18 cellular contexts compared by ENCODE assay signal in the genomic region with DNA sequence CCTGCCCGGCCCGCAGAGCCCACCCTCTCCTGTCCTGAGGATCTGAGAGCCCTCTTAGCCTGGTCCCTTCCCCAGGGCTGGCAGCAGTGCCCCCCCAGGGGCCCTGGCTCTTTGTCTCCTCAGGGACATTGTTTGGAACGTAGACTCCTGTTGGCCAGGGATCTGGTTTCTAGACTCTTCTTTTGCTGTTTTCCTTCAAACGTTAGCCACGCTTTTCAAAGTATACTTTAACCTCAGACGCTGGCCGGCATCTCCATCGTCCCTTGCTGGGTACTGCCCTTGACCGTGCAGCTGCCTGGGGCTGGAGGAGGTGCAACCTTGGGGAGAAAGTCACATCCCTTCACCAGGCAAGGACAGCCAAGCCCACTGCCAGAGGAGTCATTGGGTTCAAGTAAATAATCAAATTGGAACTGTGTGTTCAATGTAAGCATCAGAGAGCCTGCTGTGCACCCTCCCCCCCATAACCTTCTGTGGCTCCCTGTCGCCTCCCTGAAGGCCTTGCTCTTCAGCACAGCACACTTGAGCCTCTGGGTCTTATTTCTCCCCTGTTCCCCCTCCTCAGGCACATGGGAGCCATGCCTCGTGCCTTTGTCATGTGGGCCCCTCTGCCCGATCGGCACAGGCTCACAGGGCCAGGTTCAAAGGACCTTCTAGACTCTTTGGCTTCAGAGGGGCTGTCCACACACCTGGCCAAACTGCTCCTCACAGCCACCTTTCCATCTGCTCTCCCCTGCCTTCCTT. TPM values are rescaled to one million over a fixed set of nuclear protein-coding genes. Genes with fewer than 3 reads are reported as not detected.
DNase-seq lines count a peak whose midpoint lies in the region; ATAC-seq and TF ChIP-seq lines count a peak whose summit lies in the region.
"Had no signal": no experiment of that assay in that cellular context is flagged by ENCODE, and none has a peak within 500 bp of the region (broad histone marks: within the 10 kb centered on the region; RNA-seq: fewer than 3 reads in every experiment).

No MANE protein-coding gene starts in this region.

- H3K27me3 ChIP-seq in IMR-90 (ENCODE audit: control insufficient read depth, insufficient read depth, low read length), result no peaks in the 10 kb centered on the region
- H3K27me3 ChIP-seq in RWPE2 (ENCODE audit: insufficient read depth, poor library complexity, severe bottlenecking), result no peaks in the 10 kb centered on the region
- no peaks in the 10 kb centered on the region for H3K27me3 ChIP-seq in gastrocnemius medialis

- no TSS peak for BruUV-seq in IMR-90 (replicated peaks; lab: Mats Ljungman, UMichigan)

- H2BK120ac ChIP-seq in IMR-90 (ENCODE audit: low read depth, low read length), result peak overlapping the region; percentile 99

- TF ChIP-seq POLR2A in IMR-90 (IDR thresholded peaks at IDR 0.05; ENCODE audit: low read depth, low read length) (no peak), gastrocnemius medialis (IDR thresholded peaks at IDR 0.05) (no peak)

- no peak for DNase-seq in IMR-90
- peak; percentile 45 for DNase-seq in RWPE2 (ENCODE audit: low spot score)
- DNase-seq in left ventricle myocardium superior, result peak; percentile 15
- DNase-seq in gastrocnemius medialis, result no peak
- DNase-seq in GM13977 (ENCODE audit: low spot score), result no peak
- DNase-seq in kidney glomerular epithelial cell (lab: John Stamatoyannopoulos, UW), result no peak
- DNase-seq in activated naive CD4-positive, alpha-beta T cell treated with Interleukin-2 at 50 U/mL for 16 hours, result no peak
- DNase-seq: activated CD8-positive, alpha-beta memory T cell treated with anti-CD3 and anti-CD28 coated beads, Interleukin-2, amount 10 ng/mL, durations not matched to agents 7 days and 5 days; cortex of kidney; DMS79 treated with DMSO at 0.1 percent for 48 hours; NCI-H526; stimulated activated CD4-positive, alpha-beta T cell treated with anti-CD3 and anti-CD28 coated beads, Interleukin-4, amount 100 ng/mL, for 24 hours had no signal

- H3K79me1 ChIP-seq in IMR-90 (ENCODE audit: low read depth in 1 of 2, low read length in 2 of 2), result peaks cover 0 to 9% of the 10 kb centered on the region in 2 experiments; a peak in 1 of 4 replicates

- CTCF ChIA-PET in IMR-90 (lab: Yijun Ruan, JAX), result no interaction called here

- H3K27ac ChIP-seq in IMR-90 (ENCODE audit: insufficient read depth, low read length) (no peak overlapping the region), RWPE2 (ENCODE audit: poor library complexity, severe bottlenecking) (peak overlapping the region; percentile 84), gastrocnemius medialis (peak overlapping the region; percentile 75 to 83 (median 79))

- no peak overlapping the region for H3K56ac ChIP-seq in IMR-90 (ENCODE audit: extremely low read depth, insufficient read depth, low read length)

- H4K8ac ChIP-seq in IMR-90 (ENCODE audit: low read depth in 2 of 2, low read length in 2 of 2), result peak overlapping the region in 1 of 2 experiments; percentile 55; a peak in 1 of 4 replicates

- H2BK5ac ChIP-seq in IMR-90 (ENCODE audit: low read depth, low read length, poor library complexity, severe bottlenecking), result peak overlapping the region; percentile 96

- POLR2A ChIA-PET in IMR-90 (lab: Charles Lee; ENCODE audit: unreplicated experiment), result no interaction called here

- H3K9me3 ChIP-seq in IMR-90 (ENCODE audit: control insufficient read depth, insufficient read depth, low read length) (no peaks in the 10 kb centered on the region), RWPE2 (ENCODE audit: severe bottlenecking) (no peaks in the 10 kb centered on the region), gastrocnemius medialis (no peaks in the 10 kb centered on the region)

- peak overlapping the region; percentile 55 for H2BK20ac ChIP-seq in IMR-90 (ENCODE audit: low read depth, low read length)

- peak overlapping the region; percentile 52; the same call in 1 of the 2 replicates for H3K14ac ChIP-seq in IMR-90 (replicated peaks; ENCODE audit: low read depth, low read length)

- no peak for TF ChIP-seq CTCF in IMR-90 (conservative IDR thresholded peaks at IDR 0.05; ENCODE audit: low read depth, low read length)
- TF ChIP-seq CTCF in RWPE2 (IDR thresholded peaks at IDR 0.05; ENCODE audit: poor library complexity, severe bottlenecking), result no peak
- TF ChIP-seq CTCF in gastrocnemius medialis (IDR thresholded peaks at IDR 0.05 in 4 of 5, conservative IDR thresholded peaks at IDR 0.05 in 1 of 5), result no peak
- TF ChIP-seq CTCF in GM13977 (IDR thresholded peaks at IDR 0.05; ENCODE audit: extremely low read depth, insufficient read depth, missing control alignments), result no peak

- peak overlapping the region; percentile 34 for H2AFZ ChIP-seq in IMR-90 (replicated peaks; ENCODE audit: low read length, poor library complexity)

- TF ChIP-seq RAD21 in IMR-90 (IDR thresholded peaks at IDR 0.05; ENCODE audit: low read length), result no peak

- H4K91ac ChIP-seq in IMR-90 (ENCODE audit: insufficient read depth, low read depth, low read length), result peak overlapping the region; percentile 96

- H3K4ac ChIP-seq in IMR-90 (ENCODE audit: low read depth, low read length), result peak overlapping the region; percentile 98

- H3K36me3 ChIP-seq in IMR-90 (ENCODE audit: control insufficient read depth, insufficient read depth, low read length), result no peaks in the 10 kb centered on the region
- H3K36me3 ChIP-seq in RWPE2 (ENCODE audit: low read depth), result no peaks in the 10 kb centered on the region
- H3K36me3 ChIP-seq in gastrocnemius medialis, result no peaks in the 10 kb centered on the region

- peak overlapping the region; percentile 96 for H2AK9ac ChIP-seq in IMR-90 (replicated peaks; ENCODE audit: low read depth, low read length, poor library complexity)

- dilution Hi-C loops in IMR-90 (cut with HindIII; ENCODE audit: low sequenced_read_pairs, unreplicated experiment), result no loop called here

- no peak overlapping the region for H3K4me3 ChIP-seq in IMR-90 (ENCODE audit: insufficient read depth, low read depth, low read length)
- H3K4me3 ChIP-seq in RWPE2 (ENCODE audit: severe bottlenecking), result no peak overlapping the region
- H3K4me3 ChIP-seq in gastrocnemius medialis, result no peak overlapping the region

- no peak overlapping the region; the same call in 1 of the 2 replicates for H3K23ac ChIP-seq in IMR-90 (ENCODE audit: low read depth, low read length)

- intact Hi-C loops in IMR-90 (cut with micrococcal nuclease) (no loop called here), left ventricle myocardium superior (cut with micrococcal nuclease) (loop anchor here (10.0 kb wide), 1 partner anchor 316 kb away; no protein-coding TSS in a partner anchor), gastrocnemius medialis (cut with DNase I; ENCODE audit: low total_unique reads) (no loop called here)

- H3K9ac ChIP-seq in IMR-90 (ENCODE audit: low read depth, low read length), result no peak overlapping the region

- H3K18ac ChIP-seq in IMR-90 (ENCODE audit: low read depth, low read length), result no peak overlapping the region

- WGBS in IMR-90 (ENCODE audit: extremely low coverage in 2 of 2, insufficient read length in 1 of 2), 2 experiments, result 76% methylated on average over 4 of the region's 13 CpGs; no CpG with 5 or more reads in 1 of the 2 experiments

- H3K4me1 ChIP-seq in IMR-90 (ENCODE audit: control insufficient read depth, insufficient read depth, low read length) (peaks cover 36% of the 10 kb centered on the region), RWPE2 (ENCODE audit: insufficient read depth, poor library complexity, severe bottlenecking) (peaks cover 15% of the 10 kb centered on the region), gastrocnemius medialis (peaks cover 49 to 65% of the 10 kb centered on the region in 2 donors)

- H2AK5ac ChIP-seq in IMR-90 (ENCODE audit: low read depth, low read length), result peak overlapping the region; percentile 92

- no peaks in the 10 kb centered on the region for H4K20me1 ChIP-seq in IMR-90 (ENCODE audit: insufficient read depth, low read length)

- ATAC-seq in IMR-90 (ENCODE audit: low read depth), result no peak
- no peak for ATAC-seq in RWPE2 (ENCODE audit: low read depth)
- no peak for ATAC-seq in left ventricle myocardium superior
- ATAC-seq in gastrocnemius medialis, result no peak
- no peak for ATAC-seq in HG02623 (IDR thresholded peaks at IDR 0.05; ENCODE audit: unreplicated experiment)
- ATAC-seq: activated CD8-positive, alpha-beta memory T cell treated with anti-CD3 and anti-CD28 coated beads, Interleukin-2, amount 10 ng/mL, durations not matched to agents 7 days and 5 days; stimulated activated memory B cell treated with anti-CD40 and anti-IgM and Interleukin-4, amounts not matched to agents 10 μg/mL and 1 μg/mL and 100 μg/mL, for 72 hours had no signal

- H3K4me2 ChIP-seq in IMR-90 (ENCODE audit: low read depth, low read length), result no peak overlapping the region

- in situ Hi-C loops in IMR-90 (cut with MboI; ENCODE audit: low sequenced_read_pairs) (no loop called here), gastrocnemius medialis (cut with MboI; ENCODE audit: low sequenced_read_pairs in 4 of 4) (loop anchor here in 1 of 4 donors (10.0 kb wide), 1 partner anchor 316 kb away; no protein-coding TSS in a partner anchor), GM13977 (cut with MboI; ENCODE audit: low pct_unique_long_range_greater_than_20kb, low sequenced_read_pairs, unreplicated experiment) (no loop called here)

- peak overlapping the region; percentile 100; the same call in 2 of the 3 replicates for H2BK15ac ChIP-seq in IMR-90 (ENCODE audit: low read depth, low read length)

- peaks cover 26% of the 10 kb centered on the region for H3K9me1 ChIP-seq in IMR-90 (ENCODE audit: insufficient read depth, low read length)

- H4K5ac ChIP-seq in IMR-90 (ENCODE audit: low read depth, low read length), result peak overlapping the region; percentile 7; the same call in 1 of the 2 replicates

TF ChIP-seq in IMR-90, 13 proteins besides CTCF, POLR2A, EP300 and RAD21 (continues in another document):
- TF ChIP-seq, protein P1, sequence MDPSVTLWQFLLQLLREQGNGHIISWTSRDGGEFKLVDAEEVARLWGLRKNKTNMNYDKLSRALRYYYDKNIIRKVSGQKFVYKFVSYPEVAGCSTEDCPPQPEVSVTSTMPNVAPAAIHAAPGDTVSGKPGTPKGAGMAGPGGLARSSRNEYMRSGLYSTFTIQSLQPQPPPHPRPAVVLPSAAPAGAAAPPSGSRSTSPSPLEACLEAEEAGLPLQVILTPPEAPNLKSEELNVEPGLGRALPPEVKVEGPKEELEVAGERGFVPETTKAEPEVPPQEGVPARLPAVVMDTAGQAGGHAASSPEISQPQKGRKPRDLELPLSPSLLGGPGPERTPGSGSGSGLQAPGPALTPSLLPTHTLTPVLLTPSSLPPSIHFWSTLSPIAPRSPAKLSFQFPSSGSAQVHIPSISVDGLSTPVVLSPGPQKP (IDR thresholded peaks at IDR 0.05; ENCODE audit: borderline replicate concordance, low read depth, low read length), result no peak
- no peak for TF ChIP-seq FOS (IDR thresholded peaks at IDR 0.05; ENCODE audit: low read depth, low read length)

RNA-seq across cellular contexts. Expression of a gene that starts 21.8 kb away (rescaled TPM):
- total RNA-seq in IMR-90 (2012; rRNA removed), result under 0.01 TPM in 2 replicates
- 0.15 and 0.16 TPM in 2 replicates for polyA plus RNA-seq in IMR-90 (2012; rRNA removed)
- polyA plus RNA-seq in IMR-90 (2012; cell fraction: cytosol; rRNA removed), result 0.21 and 0.23 TPM in 2 replicates
- 0.10 and 0.15 TPM in 2 replicates for polyA plus RNA-seq in IMR-90 (2012; cell fraction: nucleus; rRNA removed; ENCODE audit: low replicate concordance)
- total RNA-seq in left ventricle myocardium superior, result not detected
- total RNA-seq in gastrocnemius medialis, result not detected
- total RNA-seq: activated CD8-positive, alpha-beta memory T cell treated with anti-CD3 and anti-CD28 coated beads, Interleukin-2, amount 10 ng/mL, durations not matched to agents 7 days and 5 days; pulmonary artery endothelial cell had no signal
- polyA plus RNA-seq: BJ, fibroblast of lung, IgD-negative memory B cell had no signal

Comparison
In these comparisons a context has a peak if more than half of its experiments do, and no peak if none do; other contexts are left out.
1. DNase-seq: peak in RWPE2 (single experiment) and left ventricle myocardium superior (single experiment); none in IMR-90 (single experiment), gastrocnemius medialis (0 of 2), GM13977 (single experiment), kidney glomerular epithelial cell (single experiment) and activated naive CD4-positive, alpha-beta T cell treated with Interleukin-2 at 50 U/mL for 16 hours (single experiment).